Comparison of ENCODE assay signal across 8 cellular contexts in the genomic region with DNA sequence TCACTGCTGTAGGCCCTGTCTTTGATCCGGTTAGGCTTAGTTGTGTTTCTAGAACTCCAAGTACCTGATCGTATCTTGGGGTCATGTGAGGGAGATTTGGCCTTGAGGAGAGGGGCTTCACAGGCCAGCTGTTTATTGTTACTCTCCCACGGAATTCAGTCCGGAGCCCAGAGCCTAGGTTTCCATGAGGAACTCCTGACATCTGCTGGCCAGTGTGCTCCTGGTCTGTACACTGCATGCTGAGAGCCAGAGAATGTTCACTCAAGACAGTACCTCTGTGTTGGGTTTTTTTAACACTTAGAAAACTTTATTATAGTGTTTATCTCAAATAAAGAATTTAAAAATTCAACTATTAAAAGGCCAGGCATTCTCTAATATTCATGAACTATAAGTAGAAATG.
DNase-seq lines count a peak whose midpoint lies in the region; ATAC-seq and TF ChIP-seq lines count a peak whose summit lies in the region.

No MANE protein-coding gene starts in this region.

- H3K4me3 ChIP-seq in NT2/D1 (ENCODE audit: insufficient read length, low read depth) (no peak overlapping the region), fibroblast of the aortic adventitia (ENCODE audit: low read depth, low read length) (no peak overlapping the region)

- no peaks in the 10 kb centered on the region for H3K4me1 ChIP-seq in NT2/D1 (ENCODE audit: insufficient read depth, insufficient read length)

- DNase-seq in EH (ENCODE audit: low read depth) (peak; percentile 50), NT2/D1 (ENCODE audit: low read depth, low spot score) (peak; percentile 50), fibroblast of the aortic adventitia (ENCODE audit: low read depth) (peak; percentile 72), omental fat pad (ENCODE audit: low spot score) (no peak), GM19238 (ENCODE audit: insufficient read length, low spot score) (no peak), DMS79 (lab: John Stamatoyannopoulos, UW) (no peak)

- H3K36me3 ChIP-seq in NT2/D1 (ENCODE audit: insufficient read depth, insufficient read length, low read length), result no peaks in the 10 kb centered on the region

- peak; percentile 83 for TF ChIP-seq CTCF in fibroblast of the aortic adventitia (IDR thresholded peaks at IDR 0.05; ENCODE audit: insufficient read depth, low read length)
- no peak for TF ChIP-seq CTCF in omental fat pad (IDR thresholded peaks at IDR 0.05)

- H3K9ac ChIP-seq in NT2/D1 (ENCODE audit: insufficient read length, low read depth), result no peak overlapping the region

- peak; percentile 70 for ATAC-seq in omental fat pad (ENCODE audit: low FRiP score)
- no peak for ATAC-seq in HG03442 (IDR thresholded peaks at IDR 0.05; ENCODE audit: unreplicated experiment)
- ATAC-seq in HG02870 (IDR thresholded peaks at IDR 0.05; ENCODE audit: unreplicated experiment), result no peak

- H3K27me3 ChIP-seq in NT2/D1 (ENCODE audit: insufficient read depth, insufficient read length), result no peaks in the 10 kb centered on the region

- H3K9me3 ChIP-seq in NT2/D1 (ENCODE audit: insufficient read depth, low read length), result no peaks in the 10 kb centered on the region

Comparison
In these comparisons a context has a peak if more than half of its experiments do, and no peak if none do; other contexts are left out.
1. DNase-seq: peak in EH (single experiment), NT2/D1 (single experiment) and fibroblast of the aortic adventitia (single experiment); none in omental fat pad (single experiment), GM19238 (single experiment) and DMS79 (single experiment).